In genomic region chr16:3152273-3153076, GRCh38 we compare ENCODE assay signal across 8 cellular contexts. TPM values are rescaled to one million over a fixed set of nuclear protein-coding genes. Genes with fewer than 3 reads are reported as not detected.
DNase-seq lines count a peak whose midpoint lies in the region; ATAC-seq and TF ChIP-seq lines count a peak whose summit lies in the region.

No MANE protein-coding gene starts in this region.

- DNase-seq in GM10266 (ENCODE audit: extremely low spot score) (peak; percentile 73), NCI-H1417 (lab: John Stamatoyannopoulos, UW) (peak; percentile 94 to 97 (median 96)), SW 1271 (lab: John Stamatoyannopoulos, UW) (peak; percentile 90 to 93), amniotic epithelial cell (ENCODE audit: low read depth) (peak; percentile 80), left cardiac atrium (peak; percentile 81), progenitor cell of endocrine pancreas (ENCODE audit: low spot score, unreplicated experiment) (peak; percentile 71), upper lobe of right lung (peak; percentile 87)

- peak; percentile 66 for TF ChIP-seq CTCF in GM10266 (IDR thresholded peaks at IDR 0.05; ENCODE audit: control insufficient read depth, insufficient read depth, low read depth, missing control alignments)
- TF ChIP-seq CTCF in progenitor cell of endocrine pancreas (IDR thresholded peaks at IDR 0.05; ENCODE audit: unreplicated experiment): peak; percentile 39
- peak; percentile 32 for TF ChIP-seq CTCF in upper lobe of right lung (IDR thresholded peaks at IDR 0.05)

- peak overlapping the region; percentile 99 for H3K27ac Mint-ChIP-seq in progenitor cell of endocrine pancreas

- no peaks in the 10 kb centered on the region for H3K27me3 ChIP-seq in upper lobe of right lung

- intact Hi-C loops in left cardiac atrium (cut with DNase I) (no loop called here), upper lobe of right lung (cut with DNase I) (no loop called here)

- peaks cover 3% of the 10 kb centered on the region for H3K4me1 Mint-ChIP-seq in progenitor cell of endocrine pancreas (ENCODE audit: low read depth)

- no peak overlapping the region for H3K27ac ChIP-seq in upper lobe of right lung

- H3K27me3 Mint-ChIP-seq in progenitor cell of endocrine pancreas: peaks cover 41% of the 10 kb centered on the region

- ATAC-seq in left cardiac atrium: peak; percentile 31 to 53
- ATAC-seq in upper lobe of right lung: peak; percentile 40
- ATAC-seq in HG03139 (IDR thresholded peaks at IDR 0.05; ENCODE audit: unreplicated experiment): no peak

- H3K9me3 Mint-ChIP-seq in progenitor cell of endocrine pancreas (ENCODE audit: low read depth): no peaks in the 10 kb centered on the region

- H3K36me3 ChIP-seq in upper lobe of right lung: no peaks in the 10 kb centered on the region

- peaks cover 17% of the 10 kb centered on the region for H3K4me1 ChIP-seq in upper lobe of right lung

- peak overlapping the region; percentile 69 for H3K4me3 Mint-ChIP-seq in progenitor cell of endocrine pancreas (ENCODE audit: low read depth)

- H3K4me3 ChIP-seq in upper lobe of right lung: peak overlapping the region; percentile 76

- no peaks in the 10 kb centered on the region for H3K36me3 Mint-ChIP-seq in progenitor cell of endocrine pancreas (ENCODE audit: insufficient read depth)

- no peaks in the 10 kb centered on the region for H3K9me3 ChIP-seq in upper lobe of right lung

RNA-seq across cellular contexts. Expression of gene ZNF213, which starts 17.6 kb away (rescaled TPM):
- total RNA-seq in left cardiac atrium (1 to 10 TPM; 6.5 to 6.7 TPM), progenitor cell of endocrine pancreas (13.1 and 13.4 TPM in 2 replicates), upper lobe of right lung (9.1 TPM)

RNA-seq across cellular contexts. Expression of gene OR1F1, which starts 35.5 kb away (rescaled TPM):
- total RNA-seq in left cardiac atrium (not detected), progenitor cell of endocrine pancreas (not detected in 2 replicates), upper lobe of right lung (not detected)

RNA-seq across cellular contexts. Expression of gene ZNF205, which starts 40.1 kb away (rescaled TPM):
- total RNA-seq in left cardiac atrium: 1 to 10 TPM; 7.0 to 7.2 TPM
- total RNA-seq in progenitor cell of endocrine pancreas: 23.3 and 23.9 TPM in 2 replicates
- 11.7 TPM for total RNA-seq in upper lobe of right lung

RNA-seq across cellular contexts. Expression of gene ZSCAN10, which starts 53.4 kb away (rescaled TPM):
- not detected for total RNA-seq in left cardiac atrium
- total RNA-seq in progenitor cell of endocrine pancreas: 0.33 and 0.34 TPM in 2 replicates
- total RNA-seq in upper lobe of right lung: not detected
